ENCODE assay signal across 10 cellular contexts in the genomic region with DNA sequence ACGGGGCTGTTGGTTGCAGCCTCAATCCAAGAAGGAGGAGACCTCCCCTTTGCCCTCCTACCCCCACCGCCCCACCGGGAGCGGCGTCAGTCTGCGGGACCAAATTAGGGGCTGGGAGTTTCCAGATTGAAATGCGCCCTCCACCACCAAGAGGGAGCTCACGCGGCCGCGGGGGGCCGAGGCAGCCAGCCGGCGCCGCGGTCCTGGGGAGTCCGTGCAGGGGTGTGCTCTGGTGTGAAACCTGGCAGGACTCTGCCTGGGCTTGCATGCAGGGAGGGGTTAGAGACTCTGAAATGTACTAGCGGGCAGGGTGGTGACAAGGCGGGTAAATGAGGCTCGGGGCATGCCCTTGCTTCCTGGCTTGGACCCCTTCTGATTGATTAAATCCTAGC. TPM values are rescaled to one million over a fixed set of nuclear protein-coding genes. Genes with fewer than 3 reads are reported as not detected.
A peak's percentile ranks its signal among the peaks of the same experiment; 100 is the strongest.
DNase-seq lines count a peak whose midpoint lies in the region; ATAC-seq and TF ChIP-seq lines count a peak whose summit lies in the region.
"Had no signal": no experiment of that assay in that cellular context is flagged by ENCODE, and none has a peak within 500 bp of the region (broad histone marks: within the 10 kb centered on the region; RNA-seq: fewer than 3 reads in every experiment).

No MANE protein-coding gene starts in this region.

- H3K27me3 ChIP-seq in AG04450 (ENCODE audit: control insufficient read depth, insufficient read depth, low read length) (peaks cover 15% of the 10 kb centered on the region), esophagus squamous epithelium (peaks cover 3 to 48% (median 16%) of the 10 kb centered on the region in 4 donors), muscle layer of duodenum (ENCODE audit: low read depth, low read length) (no peaks in the 10 kb centered on the region)
- H3K27me3 ChIP-seq: BLaER1 had no signal

- TF ChIP-seq POLR2A in esophagus squamous epithelium (IDR thresholded peaks at IDR 0.05) = no peak

- POLR2A ChIA-PET in AG04450 (lab: Yijun Ruan, JAX) = interaction anchor here (2.0 to 2.6 kb wide), 2 partner anchors 12 to 106 kb away, joined by 8 to 9 read pairs; no protein-coding TSS in a partner anchor

- peak overlapping the region; percentile 70 for H3K4me3 ChIP-seq in AG04450 (ENCODE audit: low read depth, low read length)
- peak overlapping the region; percentile 38 to 68 (median 48) for H3K4me3 ChIP-seq in esophagus squamous epithelium
- H3K4me3 ChIP-seq in muscle layer of duodenum (ENCODE audit: low read depth in 1 of 2, low read length in 2 of 2) = peak overlapping the region; percentile 37 to 89
- H3K4me3 ChIP-seq: BLaER1 had no signal

- no peak for ATAC-seq in HG03135 (IDR thresholded peaks at IDR 0.05; ENCODE audit: unreplicated experiment)

- WGBS in esophagus squamous epithelium, 2 donors = 5 to 7% methylated on average over 3 of the region's 20 CpGs

- H3K27ac ChIP-seq in AG04450 (ENCODE audit: low read depth, low read length) (peak overlapping the region; percentile 42), esophagus squamous epithelium (peak overlapping the region in 1 of 4 donors; percentile 11), muscle layer of duodenum (ENCODE audit: low read length) (no peak overlapping the region)
- H3K27ac ChIP-seq: BLaER1 had no signal

- intact Hi-C loops in esophagus squamous epithelium (cut with DNase I) = no loop called here

- DNase-seq in AG04450 (ENCODE audit: low read depth, low spot score) (no peak), NCI-H748 (lab: John Stamatoyannopoulos, UW; ENCODE audit: unreplicated experiment) (peak; percentile 45), esophagus squamous epithelium (lab: John Stamatoyannopoulos, UW) (no peak), GOT3 (lab: John Stamatoyannopoulos, UW) (no peak), AG08395 (ENCODE audit: low spot score) (no peak), NCI-H1436 treated with DMSO at 0.1 percent for 48 hours (lab: John Stamatoyannopoulos, UW) (no peak)
- DNase-seq: NCI-H187 treated with DMSO at 0.1 percent for 48 hours had no signal

- H3K4me1 ChIP-seq in esophagus squamous epithelium (peaks cover 15 to 33% (median 19%) of the 10 kb centered on the region in 3 donors), muscle layer of duodenum (ENCODE audit: control insufficient read depth in 1 of 2, insufficient read depth in 2 of 2, low read length in 2 of 2) (peaks cover 0 to 17% of the 10 kb centered on the region in 2 donors)
- H3K4me1 ChIP-seq: BLaER1 had no signal

- no peak for TF ChIP-seq CTCF in AG04450 (IDR thresholded peaks at IDR 0.05; ENCODE audit: low read depth, low read length)
- no peak for TF ChIP-seq CTCF in esophagus squamous epithelium (IDR thresholded peaks at IDR 0.05)

- CTCF ChIA-PET in AG04450 (lab: Charles Lee) = interaction anchor here (1.4 kb wide), 1 partner anchor 135 kb away, joined by 5 read pairs; no protein-coding TSS in a partner anchor

- H3K36me3 ChIP-seq in esophagus squamous epithelium (no peaks in the 10 kb centered on the region), muscle layer of duodenum (ENCODE audit: control insufficient read depth in 1 of 2, insufficient read depth in 2 of 2, low read length in 2 of 2) (no peaks in the 10 kb centered on the region)
- H3K36me3 ChIP-seq: BLaER1 had no signal

- H3K9me3 ChIP-seq in AG04450 (ENCODE audit: control insufficient read depth, insufficient read depth, low read length) (no peaks in the 10 kb centered on the region; the same call in 1 of the 2 replicates), esophagus squamous epithelium (no peaks in the 10 kb centered on the region), muscle layer of duodenum (ENCODE audit: control insufficient read depth in 1 of 2, low read length in 2 of 2) (peaks cover 0 to 4% of the 10 kb centered on the region in 2 donors)

RNA-seq across cellular contexts. Expression of a gene that starts 1.0 kb away (rescaled TPM):
- 46.5 and 47.2 TPM in 2 replicates for polyA plus RNA-seq in AG04450 (2011; rRNA removed)
- polyA minus RNA-seq in AG04450 (2011; rRNA and poly(A)+ RNA removed) = 162 and 170 TPM in 2 replicates
- 1 to 10 TPM in 2 of 4 donors, under 1 TPM in 2; 0.57 to 4.4 (median 1.6) TPM for total RNA-seq in esophagus squamous epithelium
